ENCODE assay signal across 1 cellular context in genomic region chr10:5008857-5009548, GRCh38.
A peak's percentile ranks its signal among the peaks of the same experiment; 100 is the strongest.
TF ChIP-seq lines count a peak whose summit lies in the region.
"Not testable (repeated sequence)": the region's sequence is repeated elsewhere in the genome, so short reads cannot be mapped to it uniquely, and the experiment has no call there.

No MANE protein-coding gene starts in this region.

TF ChIP-seq in HepG2, 621 proteins besides CTCF, POLR2A, EP300 and RAD21 (continued from another document):
- TF ChIP-seq NCOR1 (IDR thresholded peaks at IDR 0.05; ENCODE audit: borderline replicate concordance, low read length) = peak; percentile 35; the same call in 1 of the 2 replicates
- peak; percentile 60; the same call in 1 of the 2 replicates for TF ChIP-seq MLX (CRISPR knock-in tag; IDR thresholded peaks at IDR 0.05)
- peak; percentile 40 for TF ChIP-seq PHF5A (CRISPR knock-in tag; IDR thresholded peaks at IDR 0.05; ENCODE audit: low read depth, unreplicated experiment)
- TF ChIP-seq NR2F2 (IDR thresholded peaks at IDR 0.05; ENCODE audit: borderline replicate concordance, low read depth) = 0 out of 2 replicates have a peak, but pooled peaks have one; percentile 32
- TF ChIP-seq RERE (CRISPR knock-in tag; IDR thresholded peaks at IDR 0.05; ENCODE audit: low read depth) = peak; percentile 68; the same call in 1 of the 2 replicates
- TF ChIP-seq AHDC1 (CRISPR knock-in tag; IDR thresholded peaks at IDR 0.05; ENCODE audit: borderline replicate concordance) = peak; percentile 77; the same call in 1 of the 2 replicates
- TF ChIP-seq KLF16 (CRISPR knock-in tag; IDR thresholded peaks at IDR 0.05) = 0 out of 4 replicates have a peak, but pooled peaks of 1 of the 2 experiments have one; percentile 59
- peak; percentile 68 for TF ChIP-seq MAFG (CRISPR knock-in tag; IDR thresholded peaks at IDR 0.05)
- peak; percentile 45; the same call in 1 of the 2 replicates for TF ChIP-seq GATAD1 (CRISPR knock-in tag; IDR thresholded peaks at IDR 0.05)
- peak; percentile 59 for TF ChIP-seq TCF7 (IDR thresholded peaks at IDR 0.05; ENCODE audit: low read depth)
- TF ChIP-seq IKZF5 (CRISPR knock-in tag; IDR thresholded peaks at IDR 0.05) = peak; percentile 64; the same call in 1 of the 2 replicates
- TF ChIP-seq THRA (CRISPR knock-in tag; IDR thresholded peaks at IDR 0.05; ENCODE audit: borderline replicate concordance) = peak; percentile 53; the same call in 1 of the 2 replicates
- TF ChIP-seq DNMT3B (CRISPR knock-in tag; conservative IDR thresholded peaks at IDR 0.05) = peak; percentile 64; the same call in 1 of the 2 replicates
- TF ChIP-seq HDAC2 (CRISPR knock-in tag; IDR thresholded peaks at IDR 0.05) = peak; percentile 72
- TF ChIP-seq SAP130 (CRISPR knock-in tag; IDR thresholded peaks at IDR 0.05; ENCODE audit: low read depth) = peak; percentile 73
- peak; percentile 60 for TF ChIP-seq ZEB1 (IDR thresholded peaks at IDR 0.05; ENCODE audit: insufficient replicate concordance, low read depth)
- peak; percentile 48; the same call in 1 of the 2 replicates for TF ChIP-seq RXRA (CRISPR knock-in tag; IDR thresholded peaks at IDR 0.05)
- peak; percentile 91 for TF ChIP-seq FOXJ3 (CRISPR knock-in tag; IDR thresholded peaks at IDR 0.05; ENCODE audit: borderline replicate concordance)
- TF ChIP-seq RARA (CRISPR knock-in tag; IDR thresholded peaks at IDR 0.05) = peak; percentile 78
- TF ChIP-seq HNF4A (CRISPR knock-in tag; IDR thresholded peaks at IDR 0.05) = peak; percentile 53
- peak; percentile 32; the same call in 1 of the 2 replicates for TF ChIP-seq ELF3 (CRISPR knock-in tag; IDR thresholded peaks at IDR 0.05)
- TF ChIP-seq RXRB (CRISPR knock-in tag; IDR thresholded peaks at IDR 0.05; ENCODE audit: borderline replicate concordance) = peak; percentile 76; the same call in 1 of the 2 replicates
- TF ChIP-seq FOXA1 (IDR thresholded peaks at IDR 0.05) = not testable (repeated sequence)
- TF ChIP-seq FOXA1 (CRISPR knock-in tag; IDR thresholded peaks at IDR 0.05) = peak; percentile 87
